Comparison of ENCODE assay signal across 1 cellular context in the genomic region with DNA sequence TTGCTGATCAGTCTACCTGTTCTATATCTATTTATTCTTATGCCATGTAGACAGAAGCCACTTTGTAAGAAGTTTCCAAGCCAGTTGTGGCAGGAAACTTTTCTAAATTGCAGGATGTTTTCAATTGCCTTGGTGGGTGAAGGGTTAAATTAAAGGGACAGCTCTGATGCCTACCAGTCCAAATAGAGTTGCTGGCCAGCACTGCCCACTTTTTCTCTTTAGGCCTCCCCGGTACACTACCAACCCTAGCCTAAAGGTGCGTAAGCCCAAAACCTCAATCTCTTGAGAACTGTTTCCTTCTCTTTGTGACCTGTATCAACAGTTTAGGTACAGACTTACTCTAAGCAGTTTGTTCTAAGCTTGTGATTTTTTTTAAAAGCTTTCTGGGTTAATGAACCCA.
TF ChIP-seq lines count a peak whose summit lies in the region.

No MANE protein-coding gene starts in this region.

TF ChIP-seq in HepG2, 621 proteins besides CTCF, POLR2A, EP300 and RAD21:
- TF ChIP-seq, protein P1, sequence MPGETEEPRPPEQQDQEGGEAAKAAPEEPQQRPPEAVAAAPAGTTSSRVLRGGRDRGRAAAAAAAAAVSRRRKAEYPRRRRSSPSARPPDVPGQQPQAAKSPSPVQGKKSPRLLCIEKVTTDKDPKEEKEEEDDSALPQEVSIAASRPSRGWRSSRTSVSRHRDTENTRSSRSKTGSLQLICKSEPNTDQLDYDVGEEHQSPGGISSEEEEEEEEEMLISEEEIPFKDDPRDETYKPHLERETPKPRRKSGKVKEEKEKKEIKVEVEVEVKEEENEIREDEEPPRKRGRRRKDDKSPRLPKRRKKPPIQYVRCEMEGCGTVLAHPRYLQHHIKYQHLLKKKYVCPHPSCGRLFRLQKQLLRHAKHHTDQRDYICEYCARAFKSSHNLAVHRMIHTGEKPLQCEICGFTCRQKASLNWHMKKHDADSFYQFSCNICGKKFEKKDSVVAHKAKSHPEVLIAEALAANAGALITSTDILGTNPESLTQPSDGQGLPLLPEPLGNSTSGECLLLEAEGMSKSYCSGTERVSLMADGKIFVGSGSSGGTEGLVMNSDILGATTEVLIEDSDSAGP (CRISPR knock-in tag; IDR thresholded peaks at IDR 0.05; ENCODE audit: borderline replicate concordance) = peak; percentile 48; the same call in 1 of the 2 replicates
- TF ChIP-seq ZNF652 (CRISPR knock-in tag; IDR thresholded peaks at IDR 0.05; ENCODE audit: borderline replicate concordance, low read depth) (peak; percentile 79), WIZ (CRISPR knock-in tag; IDR thresholded peaks at IDR 0.05) (no peak), CEBPG (CRISPR knock-in tag; IDR thresholded peaks at IDR 0.05) (no peak), ZNF510 (CRISPR knock-in tag; IDR thresholded peaks at IDR 0.05; ENCODE audit: low read depth) (no peak), SP2 (CRISPR knock-in tag; IDR thresholded peaks at IDR 0.05) (no peak)
TF ChIP-seq in HepG2: peak in this region for 2.
